Comparison of ENCODE assay signal across 8 cellular contexts in genomic region chr6:162726997-162727346, GRCh38. TPM values are rescaled to one million over a fixed set of nuclear protein-coding genes. Genes with fewer than 3 reads are reported as not detected.
DNase-seq lines count a peak whose midpoint lies in the region; ATAC-seq, FAIRE-seq and TF ChIP-seq lines count a peak whose summit lies in the region.

No MANE protein-coding gene starts in this region.

- H3K4me1 Mint-ChIP-seq in activated CD4-positive, alpha-beta memory T cell treated with anti-CD3 and anti-CD28 coated beads, Interleukin-2, amount 10 ng/mL, durations not matched to agents 7 days and 5 days = peaks cover 11% of the 10 kb centered on the region

- peak overlapping the region; percentile 88 to 98 (median 95) for H3K27ac ChIP-seq in heart left ventricle

- no peaks in the 10 kb centered on the region for H3K27me3 ChIP-seq in heart left ventricle

- H3K4me3 ChIP-seq in heart left ventricle = peak overlapping the region; percentile 86 to 94 (median 90)

- 0 to 5% (median 1%) methylated on average over 5 to 14 of the region's 14 CpGs for WGBS in heart left ventricle, 4 donors

- H3K27ac Mint-ChIP-seq in activated CD4-positive, alpha-beta memory T cell treated with anti-CD3 and anti-CD28 coated beads, Interleukin-2, amount 10 ng/mL, durations not matched to agents 7 days and 5 days = peak overlapping the region; percentile 67

- peak; percentile 1 for ATAC-seq in GM18868 (IDR thresholded peaks at IDR 0.05; ENCODE audit: unreplicated experiment)
- ATAC-seq in HG03045 (IDR thresholded peaks at IDR 0.05; ENCODE audit: unreplicated experiment) = peak; percentile 8
- ATAC-seq in heart left ventricle = peak in 1 of 4 donors; percentile 25
- ATAC-seq in GM18520 (IDR thresholded peaks at IDR 0.05; ENCODE audit: unreplicated experiment) = no peak

- TF ChIP-seq POLR2A in heart left ventricle (IDR thresholded peaks at IDR 0.05) = no peak

- peak overlapping the region; percentile 88 for H3K4me3 Mint-ChIP-seq in activated CD4-positive, alpha-beta memory T cell treated with anti-CD3 and anti-CD28 coated beads, Interleukin-2, amount 10 ng/mL, durations not matched to agents 7 days and 5 days

- H3K27me3 Mint-ChIP-seq in activated CD4-positive, alpha-beta memory T cell treated with anti-CD3 and anti-CD28 coated beads, Interleukin-2, amount 10 ng/mL, durations not matched to agents 7 days and 5 days = no peaks in the 10 kb centered on the region

- POLR2A ChIA-PET in activated CD4-positive, alpha-beta memory T cell treated with anti-CD3 and anti-CD28 coated beads, Interleukin-2, amount 10 ng/mL, durations not matched to agents 7 days and 5 days (lab: Charles Lee) = no interaction called here

- H3K4me1 ChIP-seq in heart left ventricle = peaks cover 0 to 45% (median 13%) of the 10 kb centered on the region in 12 donors

- CTCF ChIA-PET in activated CD4-positive, alpha-beta memory T cell treated with anti-CD3 and anti-CD28 coated beads, Interleukin-2, amount 10 ng/mL, durations not matched to agents 7 days and 5 days (lab: Charles Lee) = interaction anchor here (0.8 kb wide), 1 partner anchor 9 kb away, joined by 4 read pairs; no protein-coding TSS in a partner anchor

- no peaks in the 10 kb centered on the region for H3K36me3 Mint-ChIP-seq in activated CD4-positive, alpha-beta memory T cell treated with anti-CD3 and anti-CD28 coated beads, Interleukin-2, amount 10 ng/mL, durations not matched to agents 7 days and 5 days (ENCODE audit: low read depth)

- DNase-seq in activated CD4-positive, alpha-beta memory T cell treated with anti-CD3 and anti-CD28 coated beads, Interleukin-2, amount 10 ng/mL, durations not matched to agents 7 days and 5 days = no peak
- DNase-seq in heart left ventricle (peak in 1 of 5 donors; percentile 26), renal cortical epithelial cell (ENCODE audit: low read depth) (peak; percentile 2), RCC 7860 (ENCODE audit: low spot score) (no peak)
- no peak for DNase-seq in NK-92 treated with Interleukin-12 subunit alpha and Interleukin-12 subunit beta, amount 100 ng/mL, for 24 hours (lab: John Stamatoyannopoulos, UW)

- no peaks in the 10 kb centered on the region for H3K9me3 Mint-ChIP-seq in activated CD4-positive, alpha-beta memory T cell treated with anti-CD3 and anti-CD28 coated beads, Interleukin-2, amount 10 ng/mL, durations not matched to agents 7 days and 5 days

- no peaks in the 10 kb centered on the region for H3K36me3 ChIP-seq in heart left ventricle

- intact Hi-C loops in heart left ventricle (cut with DNase I) = loop anchor here in 7 of 10 donors (2.0 to 10.0 kb wide), 12 partner anchors 20 to 688 kb away; partner anchors contain the start of gene QKI (in 2 of the 7)

- no peak for TF ChIP-seq CTCF in heart left ventricle (IDR thresholded peaks at IDR 0.05)

- H3K9me3 ChIP-seq in heart left ventricle = peaks cover 0 to 17% (median 0%) of the 10 kb centered on the region in 12 donors

- FAIRE-seq in RCC 7860 (lab: Jason Lieb, UNC) = no peak

RNA-seq across cellular contexts. Expression of gene PRKN, which starts 0.6 kb away (rescaled TPM):
- total RNA-seq in activated CD4-positive, alpha-beta memory T cell treated with anti-CD3 and anti-CD28 coated beads, Interleukin-2, amount 10 ng/mL, durations not matched to agents 7 days and 5 days = under 1 TPM; 0.13 to 0.43 TPM
- total RNA-seq in heart left ventricle (10 to 100 TPM; 19.1 to 32.5 (median 22.5) TPM), renal cortical epithelial cell (3.6 and 3.8 TPM in 2 replicates)
- polyA plus RNA-seq in heart left ventricle = 1 to 10 TPM; 3.4 to 6.7 TPM

RNA-seq across cellular contexts. Expression of gene PACRG, which starts 0.8 kb away (rescaled TPM):
- not detected for total RNA-seq in activated CD4-positive, alpha-beta memory T cell treated with anti-CD3 and anti-CD28 coated beads, Interleukin-2, amount 10 ng/mL, durations not matched to agents 7 days and 5 days
- total RNA-seq in heart left ventricle (10 to 100 TPM in 7 of 9 donors, 1 to 10 TPM in 2; 3.2 to 83.3 (median 11.9) TPM), renal cortical epithelial cell (2.5 TPM in 1 of 2 replicates, not detected in the other)
- polyA plus RNA-seq in heart left ventricle = 1 to 10 TPM; 2.0 to 9.0 TPM
